2 cellular contexts compared by ENCODE assay signal in the genomic region with DNA sequence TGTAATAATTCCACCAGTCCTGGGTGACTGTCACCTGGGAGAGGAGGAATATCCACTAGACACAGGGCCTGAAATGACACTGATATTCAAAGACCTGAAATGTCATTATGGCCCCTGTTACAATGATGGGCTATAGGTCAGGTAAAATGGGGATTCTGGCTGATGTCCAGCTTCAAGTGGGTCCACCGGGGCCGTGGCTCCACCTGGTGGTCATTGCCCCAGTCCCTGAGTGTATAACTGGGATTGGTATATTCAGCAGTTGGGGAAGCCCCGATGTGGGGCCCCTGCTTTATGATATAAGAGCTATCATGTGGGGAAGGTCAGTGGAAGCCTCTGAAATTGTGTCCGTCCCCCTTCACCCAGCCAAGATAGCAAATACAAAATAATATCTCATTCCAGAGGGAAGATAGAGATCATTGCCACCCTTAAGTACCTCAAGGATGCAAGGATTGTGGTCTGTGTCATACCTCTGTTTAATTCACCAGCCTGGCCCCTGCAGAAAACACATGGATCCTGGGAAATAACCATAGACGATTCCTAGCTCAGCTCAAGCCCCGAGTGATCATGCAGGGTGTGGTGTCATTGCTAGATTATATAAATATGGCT.
TF ChIP-seq lines count a peak whose summit lies in the region.

No MANE protein-coding gene starts in this region.

TF ChIP-seq in A549, 52 proteins besides CTCF, POLR2A, EP300 and RAD21:
- TF ChIP-seq SMC3 (IDR thresholded peaks at IDR 0.05) = peak; percentile 89
- TF ChIP-seq EHMT2 (IDR thresholded peaks at IDR 0.05; ENCODE audit: low read depth) = no peak
TF ChIP-seq in A549: peak in this region for 1.

TF ChIP-seq in endothelial cell of umbilical vein, 7 proteins besides CTCF, POLR2A, EP300 and RAD21:
- TF ChIP-seq, protein P1, sequence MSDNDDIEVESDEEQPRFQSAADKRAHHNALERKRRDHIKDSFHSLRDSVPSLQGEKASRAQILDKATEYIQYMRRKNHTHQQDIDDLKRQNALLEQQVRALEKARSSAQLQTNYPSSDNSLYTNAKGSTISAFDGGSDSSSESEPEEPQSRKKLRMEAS (IDR thresholded peaks at IDR 0.05; ENCODE audit: insufficient read depth, insufficient read length) = no peak
- TF ChIP-seq POLR2AphosphoS5 (IDR thresholded peaks at IDR 0.05; ENCODE audit: insufficient read depth, low read depth, low read length) = peak; percentile 21
- no peak for TF ChIP-seq GATA2 (IDR thresholded peaks at IDR 0.05; ENCODE audit: insufficient read depth, insufficient read length, low read depth, low read length)
